In genomic region chr1:155646307-155646706, GRCh38 we compare ENCODE assay signal across 12 cellular contexts. TPM values are rescaled to one million over a fixed set of nuclear protein-coding genes. Genes with fewer than 3 reads are reported as not detected.
DNase-seq lines count a peak whose midpoint lies in the region; ATAC-seq and TF ChIP-seq lines count a peak whose summit lies in the region.
"Had no signal": no experiment of that assay in that cellular context is flagged by ENCODE, and none has a peak within 500 bp of the region (broad histone marks: within the 10 kb centered on the region; RNA-seq: fewer than 3 reads in every experiment).

No MANE protein-coding gene starts in this region.

- H3K36me3 ChIP-seq in psoas muscle (ENCODE audit: insufficient read depth in 1 of 2, low read depth in 1 of 2): no peaks in the 10 kb centered on the region

- H3K36me3 Mint-ChIP-seq in activated naive CD8-positive, alpha-beta T cell treated with anti-CD3 and anti-CD28 coated beads for 36 hours: peaks cover 6% of the 10 kb centered on the region

- ATAC-seq in psoas muscle: peak in 3 of 4 donors; percentile 21 to 67 (median 45)
- ATAC-seq in GM18498 (IDR thresholded peaks at IDR 0.05; ENCODE audit: unreplicated experiment): no peak
- no peak for ATAC-seq in HG02885 (IDR thresholded peaks at IDR 0.05; ENCODE audit: poor library complexity, unreplicated experiment)

- H3K27ac ChIP-seq in psoas muscle: no peak overlapping the region

- H3K27ac Mint-ChIP-seq in activated naive CD8-positive, alpha-beta T cell treated with anti-CD3 and anti-CD28 coated beads for 36 hours: no peak overlapping the region
- H3K27ac Mint-ChIP-seq: activated naive CD4-positive, alpha-beta T cell treated with anti-CD3 and anti-CD28 coated beads for 36 hours; T-helper 1 cell treated with Interleukin-12 subunit alpha and Interleukin-12 subunit beta and Interleukin-4 antibody, amounts not matched to agents 30 μg/mL and 1 μg/mL, for 36 hours had no signal

- 75 to 86% (median 82%) methylated on average over 2 of the region's 2 CpGs for WGBS in psoas muscle, 3 donors

- H3K9me3 ChIP-seq in psoas muscle: peaks cover 9% of the 10 kb centered on the region

- peak; percentile 7 for DNase-seq in DMS79 (lab: John Stamatoyannopoulos, UW)
- peak; percentile 19 to 58 for DNase-seq in NOMO-1 (lab: John Stamatoyannopoulos, UW; ENCODE audit: unreplicated experiment in 2 of 2)
- DNase-seq in epithelial cell of esophagus (ENCODE audit: low read depth): peak; percentile 43
- DNase-seq in psoas muscle: peak; percentile 73 to 79
- DNase-seq in activated naive CD8-positive, alpha-beta T cell treated with anti-CD3 and anti-CD28 coated beads for 36 hours: no peak
- no peak for DNase-seq in C1 segment of cervical spinal cord (lab: John Stamatoyannopoulos, UW)
- DNase-seq: activated CD4-positive, alpha-beta T cell treated with anti-CD3 and anti-CD28 coated beads, Interleukin-2, amount 50 U/mL, for 4 hours; activated naive CD4-positive, alpha-beta T cell treated with anti-CD3 and anti-CD28 coated beads for 36 hours; NCI-H510A treated with DMSO at 0.1 percent for 48 hours had no signal

- no peaks in the 10 kb centered on the region for H3K4me1 ChIP-seq in psoas muscle

- no peaks in the 10 kb centered on the region for H3K27me3 Mint-ChIP-seq in activated naive CD8-positive, alpha-beta T cell treated with anti-CD3 and anti-CD28 coated beads for 36 hours

- no peaks in the 10 kb centered on the region for H3K4me1 Mint-ChIP-seq in activated naive CD8-positive, alpha-beta T cell treated with anti-CD3 and anti-CD28 coated beads for 36 hours

- TF ChIP-seq CTCF in epithelial cell of esophagus (IDR thresholded peaks at IDR 0.05; ENCODE audit: insufficient read depth, low read depth, low read length, missing control alignments) (no peak), psoas muscle (IDR thresholded peaks at IDR 0.05) (no peak)

- H3K9me3 Mint-ChIP-seq in activated naive CD8-positive, alpha-beta T cell treated with anti-CD3 and anti-CD28 coated beads for 36 hours: peaks cover 13% of the 10 kb centered on the region

- H3K4me3 ChIP-seq in epithelial cell of esophagus (ENCODE audit: low read length): no peak overlapping the region
- H3K4me3 ChIP-seq in psoas muscle: no peak overlapping the region

- intact Hi-C loops in psoas muscle (cut with DNase I): no loop called here

- no peak overlapping the region for H3K4me3 Mint-ChIP-seq in activated naive CD8-positive, alpha-beta T cell treated with anti-CD3 and anti-CD28 coated beads for 36 hours
- H3K4me3 Mint-ChIP-seq: activated naive CD4-positive, alpha-beta T cell treated with anti-CD3 and anti-CD28 coated beads for 36 hours; T-helper 1 cell treated with Interleukin-12 subunit alpha and Interleukin-12 subunit beta and Interleukin-4 antibody, amounts not matched to agents 30 μg/mL and 1 μg/mL, for 36 hours had no signal

- H3K27me3 ChIP-seq in psoas muscle (ENCODE audit: insufficient read depth in 3 of 3, low read length in 2 of 3): no peaks in the 10 kb centered on the region

RNA-seq across cellular contexts. Expression of gene MSTO1, which starts 36.3 kb away (rescaled TPM):
- 10 to 100 TPM in 1 of 4 donors, 1 to 10 TPM in 3; 7.6 to 15.3 (median 9.6) TPM for total RNA-seq in psoas muscle
- 10 to 100 TPM in 1 of 3 donors, 1 to 10 TPM in 2; 4.5 to 12.7 (median 7.5) TPM for polyA plus RNA-seq in psoas muscle
- 10 to 100 TPM; 85.1 to 99.1 TPM for total RNA-seq in activated naive CD8-positive, alpha-beta T cell treated with anti-CD3 and anti-CD28 coated beads for 36 hours

RNA-seq across cellular contexts. Expression of gene YY1AP1, which starts 42.3 kb away (rescaled TPM):
- total RNA-seq in psoas muscle: 100 to 1,000 TPM in 1 of 4 donors, 10 to 100 TPM in 3; 68.4 to 102 (median 86.8) TPM
- 100 to 1,000 TPM in 1 of 3 donors, 10 to 100 TPM in 2; 58.3 to 105 (median 60.6) TPM for polyA plus RNA-seq in psoas muscle
- 10 to 100 TPM; 66.8 to 67.0 TPM for total RNA-seq in activated naive CD8-positive, alpha-beta T cell treated with anti-CD3 and anti-CD28 coated beads for 36 hours

RNA-seq across cellular contexts. Expression of gene DAP3, which starts 42.6 kb away (rescaled TPM):
- total RNA-seq in psoas muscle: 100 to 1,000 TPM in 2 of 4 donors, 10 to 100 TPM in 2; 82.3 to 120 (median 96.1) TPM
- polyA plus RNA-seq in psoas muscle: 100 to 1,000 TPM; 108 to 145 (median 137) TPM
- total RNA-seq in activated naive CD8-positive, alpha-beta T cell treated with anti-CD3 and anti-CD28 coated beads for 36 hours: 100 to 1,000 TPM; 148 to 151 TPM

Comparison
In these comparisons a context has a peak if more than half of its experiments do, and no peak if none do; other contexts are left out.
1. DNase-seq: peak in DMS79 (single experiment), NOMO-1 (2 of 2), epithelial cell of esophagus (single experiment) and psoas muscle (2 of 2); none in activated naive CD8-positive, alpha-beta T cell treated with anti-CD3 and anti-CD28 coated beads for 36 hours (single experiment) and C1 segment of cervical spinal cord (0 of 14).
2. ATAC-seq: peak in psoas muscle (3 of 4); none in GM18498 (single experiment) and HG02885 (single experiment).
3. RNA of gene MSTO1, which starts 36.3 kb away (total RNA-seq): 85.1 to 99.1 TPM in activated naive CD8-positive, alpha-beta T cell treated with anti-CD3 and anti-CD28 coated beads for 36 hours; 7.6 to 15.3 TPM in psoas muscle; every median in the first group is over 4 times any median in the second.